ENCODE assay signal across 8 cellular contexts in the genomic region with DNA sequence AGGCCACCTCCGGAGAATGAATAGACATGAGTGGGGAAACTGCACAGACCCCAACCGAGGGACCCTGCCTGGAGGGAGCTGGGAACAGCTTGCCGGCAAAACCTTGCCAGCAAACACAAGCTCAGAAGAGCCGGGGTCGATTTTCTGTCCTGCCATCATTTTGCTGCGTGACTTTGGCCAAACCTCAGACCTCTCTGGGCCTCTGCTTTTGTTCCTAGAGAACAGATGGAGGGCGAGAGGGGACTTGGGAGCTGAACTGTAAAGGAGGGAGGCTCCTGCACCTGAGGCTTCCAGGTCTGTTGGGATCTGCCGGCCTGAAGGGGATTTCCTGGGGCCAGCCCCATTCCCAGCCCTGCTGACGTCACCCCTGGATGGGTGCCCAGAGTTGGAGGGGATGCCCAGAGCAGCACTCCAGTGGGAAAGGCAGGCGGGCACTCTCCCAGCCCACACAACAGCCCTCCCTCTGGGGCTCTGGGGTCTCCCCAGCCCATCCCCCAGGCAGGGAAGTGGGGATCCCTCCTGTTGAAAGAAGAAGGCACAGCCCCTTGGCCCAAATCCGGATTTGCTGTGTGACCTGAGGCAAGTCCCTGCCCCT. TPM values are rescaled to one million over a fixed set of nuclear protein-coding genes. Genes with fewer than 3 reads are reported as not detected.
DNase-seq lines count a peak whose midpoint lies in the region; ATAC-seq and TF ChIP-seq lines count a peak whose summit lies in the region.

No MANE protein-coding gene starts in this region.

- H3K27me3 Mint-ChIP-seq in WTC11 (ENCODE audit: low read depth), result no peaks in the 10 kb centered on the region

- H3K9ac ChIP-seq in HCT116 (ENCODE audit: low read length), result no peak overlapping the region
- peak overlapping the region; percentile 92 for H3K9ac ChIP-seq in smooth muscle cell (ENCODE audit: low read depth)

- H3K79me2 ChIP-seq in HCT116 (ENCODE audit: insufficient read depth, low read length), result no peaks in the 10 kb centered on the region
- H3K79me2 ChIP-seq in smooth muscle cell (ENCODE audit: low read depth), result peaks cover 31% of the 10 kb centered on the region

- H3K27ac Mint-ChIP-seq in WTC11, result no peak overlapping the region

- no peaks in the 10 kb centered on the region for H3F3A ChIP-seq in smooth muscle cell (ENCODE audit: low read depth)

- no peak overlapping the region for H3K27ac ChIP-seq in HCT116 (ENCODE audit: low read depth, low read length)
- H3K27ac ChIP-seq in smooth muscle cell (ENCODE audit: low read depth), result peak overlapping the region; percentile 96

- H3K4me2 ChIP-seq in HCT116 (ENCODE audit: low read length), result no peak overlapping the region
- H3K4me2 ChIP-seq in smooth muscle cell, result peak overlapping the region; percentile 84

- no peaks in the 10 kb centered on the region for H3K36me3 Mint-ChIP-seq in WTC11

- TF ChIP-seq POLR2A in HCT116 (IDR thresholded peaks at IDR 0.05; ENCODE audit: borderline replicate concordance, extremely low read depth, insufficient read depth, insufficient read length), result no peak

- H3K9me3 Mint-ChIP-seq in WTC11, result no peaks in the 10 kb centered on the region

- 71% methylated on average over 11 of the region's 11 CpGs for WGBS in smooth muscle cell (ENCODE audit: low lambda C conversion rate)

- no peak for TF ChIP-seq CTCF in HCT116 (IDR thresholded peaks at IDR 0.05 in 2 of 3, conservative IDR thresholded peaks at IDR 0.05 in 1 of 3; ENCODE audit: borderline replicate concordance in 1 of 3, insufficient read depth in 1 of 3, low read depth in 2 of 3, low read length in 2 of 3)
- TF ChIP-seq CTCF in smooth muscle cell (IDR thresholded peaks at IDR 0.05; ENCODE audit: borderline replicate concordance, insufficient read depth, poor library complexity, severe bottlenecking), result no peak
- no peak for TF ChIP-seq CTCF in WTC11 (IDR thresholded peaks at IDR 0.05)

- H3K4me3 ChIP-seq in HCT116 (replicated peaks in 1 of 2; ENCODE audit: low read depth in 1 of 2, low read length in 2 of 2) (no peak overlapping the region), smooth muscle cell (peak overlapping the region; percentile 35)

- no TSS peak for BruUV-seq in HCT116 (replicated peaks; lab: Mats Ljungman, UMichigan)

- TF ChIP-seq RAD21 in HCT116 (IDR thresholded peaks at IDR 0.05; ENCODE audit: low read depth), result no peak

- H2AFZ ChIP-seq in HCT116 (ENCODE audit: low read depth, low read length, poor library complexity, severe bottlenecking) (no peak overlapping the region), smooth muscle cell (ENCODE audit: low read depth) (no peak overlapping the region)

- RAD21 ChIA-PET in HCT116 (lab: Charles Lee; ENCODE audit: low non-redundant PET in 1 of 2, low total read pairs in 2 of 2, uncharacterized antibody in 2 of 2, unreplicated experiment in 2 of 2), result no interaction called here

- H3K4me1 Mint-ChIP-seq in WTC11, result peaks cover 12% of the 10 kb centered on the region

- H3K4me1 ChIP-seq in HCT116 (ENCODE audit: control insufficient read depth in 1 of 2, insufficient read depth in 2 of 2, low read length in 2 of 2) (peaks cover 0 to 5% of the 10 kb centered on the region in 2 experiments; a peak in 2 of 4 replicates), smooth muscle cell (ENCODE audit: low read depth) (peaks cover 17% of the 10 kb centered on the region)

- ATAC-seq in HCT116, result 0 out of 2 replicates have a peak, but pooled peaks have one; percentile 47
- ATAC-seq in Right ventricle myocardium superior (ENCODE audit: poor library complexity), result peak; percentile 58
- ATAC-seq in WTC11, result no peak
- ATAC-seq in GM21526 (IDR thresholded peaks at IDR 0.05; ENCODE audit: low FRiP score, unreplicated experiment), result no peak

- H3K4me3 Mint-ChIP-seq in WTC11, result no peak overlapping the region

- H3K36me3 ChIP-seq in HCT116 (ENCODE audit: control insufficient read depth in 1 of 2, insufficient read depth in 2 of 2, low read length in 2 of 2) (no peaks in the 10 kb centered on the region), smooth muscle cell (ENCODE audit: low read depth) (no peaks in the 10 kb centered on the region)

- H3K9me3 ChIP-seq in HCT116 (ENCODE audit: control insufficient read depth in 1 of 2, insufficient read depth in 1 of 2, low read depth in 1 of 2, low read length in 2 of 2), result no peaks in the 10 kb centered on the region
- no peaks in the 10 kb centered on the region for H3K9me3 ChIP-seq in smooth muscle cell (replicated peaks; ENCODE audit: low read depth)

- DNase-seq in HCT116 (ENCODE audit: low read depth, low spot score), result no peak
- peak; percentile 65 to 69 for DNase-seq in SHP77 (lab: John Stamatoyannopoulos, UW)
- peak; percentile 90 for DNase-seq in Right ventricle myocardium superior
- peak; percentile 90 for DNase-seq in smooth muscle cell (lab: John Stamatoyannopoulos, UW; ENCODE audit: unreplicated experiment)
- DNase-seq in islet precursor cell, result no peak
- no peak for DNase-seq in NCI-H1930 (lab: John Stamatoyannopoulos, UW)
- DNase-seq in WTC11 (ENCODE audit: low spot score), result no peak

- no peaks in the 10 kb centered on the region for H3K9me2 ChIP-seq in HCT116 (ENCODE audit: insufficient read depth)

- H3K27me3 ChIP-seq in HCT116 (ENCODE audit: insufficient read depth, low read length) (no peaks in the 10 kb centered on the region), smooth muscle cell (ENCODE audit: low read depth) (no peaks in the 10 kb centered on the region)

- POLR2A ChIA-PET in HCT116 (lab: Charles Lee) (no interaction called here), WTC11 (lab: Charles Lee) (no interaction called here)

- H4K20me1 ChIP-seq in HCT116 (ENCODE audit: insufficient read depth) (no peaks in the 10 kb centered on the region), smooth muscle cell (ENCODE audit: low read depth) (no peaks in the 10 kb centered on the region)

- intact Hi-C loops in HCT116 (cut with micrococcal nuclease), result no loop called here
- intact Hi-C loops in Right ventricle myocardium superior (cut with DNase I), result no loop called here

- CTCF ChIA-PET in HCT116 (lab: Charles Lee), result no interaction called here
- CTCF ChIA-PET in WTC11 (lab: Charles Lee), result interaction anchor here (0.9 to 1.2 kb wide), 2 partner anchors 14 to 26 kb away, joined by 4 to 7 read pairs; no protein-coding TSS in a partner anchor

TF ChIP-seq in HCT116, 20 proteins besides CTCF, POLR2A, EP300 and RAD21 (continues in another document):
- no peak for TF ChIP-seq SRF (IDR thresholded peaks at IDR 0.05; ENCODE audit: low read depth)
- no peak for TF ChIP-seq TCF7L2 (IDR thresholded peaks at IDR 0.05; ENCODE audit: borderline replicate concordance, extremely low read depth, insufficient read depth, insufficient read length)
- TF ChIP-seq POLR2AphosphoS5 (IDR thresholded peaks at IDR 0.05; ENCODE audit: low read depth, low read length), result no peak
- no peak for TF ChIP-seq CEBPB (IDR thresholded peaks at IDR 0.05; ENCODE audit: low read depth)
- no peak for TF ChIP-seq YY1 (IDR thresholded peaks at IDR 0.05; ENCODE audit: extremely low read depth, insufficient replicate concordance, low read depth, low read length)
- TF ChIP-seq CBX3 (IDR thresholded peaks at IDR 0.05; ENCODE audit: low read depth), result no peak
- TF ChIP-seq ELF1 (IDR thresholded peaks at IDR 0.05; ENCODE audit: borderline replicate concordance, low read depth), result no peak
- TF ChIP-seq ZFX (IDR thresholded peaks at IDR 0.05), result no peak
- no peak for TF ChIP-seq SP1 (IDR thresholded peaks at IDR 0.05; ENCODE audit: low read depth)
- TF ChIP-seq, protein P1, sequence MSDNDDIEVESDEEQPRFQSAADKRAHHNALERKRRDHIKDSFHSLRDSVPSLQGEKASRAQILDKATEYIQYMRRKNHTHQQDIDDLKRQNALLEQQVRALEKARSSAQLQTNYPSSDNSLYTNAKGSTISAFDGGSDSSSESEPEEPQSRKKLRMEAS (IDR thresholded peaks at IDR 0.05), result no peak
- TF ChIP-seq EGR1 (IDR thresholded peaks at IDR 0.05; ENCODE audit: low read depth), result no peak
- TF ChIP-seq EZH2 (IDR thresholded peaks at IDR 0.05), result no peak
- TF ChIP-seq JUND (IDR thresholded peaks at IDR 0.05), result no peak

TF ChIP-seq in WTC11, 78 proteins besides CTCF, POLR2A, EP300 and RAD21 (continues in another document):
- TF ChIP-seq JAZF1 (CRISPR knock-in tag; IDR thresholded peaks at IDR 0.05) (no peak), JUN (CRISPR knock-in tag; IDR thresholded peaks at IDR 0.05) (no peak), KAT7 (CRISPR knock-in tag; IDR thresholded peaks at IDR 0.05; ENCODE audit: borderline replicate concordance) (no peak), NFE2L1 (CRISPR knock-in tag; IDR thresholded peaks at IDR 0.05) (no peak)
- TF ChIP-seq, protein P2, sequence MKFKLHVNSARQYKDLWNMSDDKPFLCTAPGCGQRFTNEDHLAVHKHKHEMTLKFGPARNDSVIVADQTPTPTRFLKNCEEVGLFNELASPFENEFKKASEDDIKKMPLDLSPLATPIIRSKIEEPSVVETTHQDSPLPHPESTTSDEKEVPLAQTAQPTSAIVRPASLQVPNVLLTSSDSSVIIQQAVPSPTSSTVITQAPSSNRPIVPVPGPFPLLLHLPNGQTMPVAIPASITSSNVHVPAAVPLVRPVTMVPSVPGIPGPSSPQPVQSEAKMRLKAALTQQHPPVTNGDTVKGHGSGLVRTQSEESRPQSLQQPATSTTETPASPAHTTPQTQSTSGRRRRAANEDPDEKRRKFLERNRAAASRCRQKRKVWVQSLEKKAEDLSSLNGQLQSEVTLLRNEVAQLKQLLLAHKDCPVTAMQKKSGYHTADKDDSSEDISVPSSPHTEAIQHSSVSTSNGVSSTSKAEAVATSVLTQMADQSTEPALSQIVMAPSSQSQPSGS (CRISPR knock-in tag; IDR thresholded peaks at IDR 0.05; ENCODE audit: borderline replicate concordance, low read depth), result no peak
- TF ChIP-seq, protein P3, sequence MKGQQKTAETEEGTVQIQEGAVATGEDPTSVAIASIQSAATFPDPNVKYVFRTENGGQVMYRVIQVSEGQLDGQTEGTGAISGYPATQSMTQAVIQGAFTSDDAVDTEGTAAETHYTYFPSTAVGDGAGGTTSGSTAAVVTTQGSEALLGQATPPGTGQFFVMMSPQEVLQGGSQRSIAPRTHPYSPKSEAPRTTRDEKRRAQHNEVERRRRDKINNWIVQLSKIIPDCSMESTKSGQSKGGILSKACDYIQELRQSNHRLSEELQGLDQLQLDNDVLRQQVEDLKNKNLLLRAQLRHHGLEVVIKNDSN (CRISPR knock-in tag; IDR thresholded peaks at IDR 0.05), result no peak
- TF ChIP-seq, protein P4, sequence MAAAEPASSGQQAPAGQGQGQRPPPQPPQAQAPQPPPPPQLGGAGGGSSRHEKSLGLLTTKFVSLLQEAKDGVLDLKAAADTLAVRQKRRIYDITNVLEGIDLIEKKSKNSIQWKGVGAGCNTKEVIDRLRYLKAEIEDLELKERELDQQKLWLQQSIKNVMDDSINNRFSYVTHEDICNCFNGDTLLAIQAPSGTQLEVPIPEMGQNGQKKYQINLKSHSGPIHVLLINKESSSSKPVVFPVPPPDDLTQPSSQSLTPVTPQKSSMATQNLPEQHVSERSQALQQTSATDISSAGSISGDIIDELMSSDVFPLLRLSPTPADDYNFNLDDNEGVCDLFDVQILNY (CRISPR knock-in tag; IDR thresholded peaks at IDR 0.05), result no peak

RNA-seq across cellular contexts. Expression of a gene that starts 40.4 kb away (rescaled TPM):
- total RNA-seq in HCT116 (2021; ENCODE audit: unreplicated experiment), result 8.2 TPM
- polyA plus RNA-seq in HCT116 (2012), result 7.5 and 8.6 TPM in 2 replicates
- total RNA-seq in Right ventricle myocardium superior, result 645 TPM
- total RNA-seq in smooth muscle cell, result 30.5 and 46.4 TPM in 2 replicates
- polyA plus RNA-seq in smooth muscle cell, result 34.2 and 36.9 TPM in 2 replicates
- total RNA-seq in WTC11 (2021), result 2.1 to 2.7 TPM (median 2.6 TPM) in 3 replicates

Comparison
In these comparisons a context has a peak if more than half of its experiments do, and no peak if none do; other contexts are left out.
1. ATAC-seq: peak in HCT116 (single experiment) and Right ventricle myocardium superior (single experiment); none in WTC11 (single experiment) and GM21526 (single experiment).
2. DNase-seq: peak in SHP77 (2 of 2), Right ventricle myocardium superior (single experiment) and smooth muscle cell (single experiment); none in HCT116 (single experiment), islet precursor cell (single experiment), NCI-H1930 (0 of 2) and WTC11 (single experiment).
3. RNA of a gene that starts 40.4 kb away (total RNA-seq): 645 TPM in Right ventricle myocardium superior (single experiment); 30.5 to 46.4 TPM in smooth muscle cell, 8.2 TPM in HCT116 (single experiment) and 2.1 to 2.7 TPM in WTC11; every median in the first group is over 10 times any median in the second.